Comparison of ENCODE assay signal across 9 cellular contexts in genomic region chr5:173745123-173745522, GRCh38.
DNase-seq lines count a peak whose midpoint lies in the region; ATAC-seq and TF ChIP-seq lines count a peak whose summit lies in the region.
"Had no signal": no experiment of that assay in that cellular context is flagged by ENCODE, and none has a peak within 500 bp of the region (broad histone marks: within the 10 kb centered on the region; RNA-seq: fewer than 3 reads in every experiment).

No MANE protein-coding gene starts in this region.

- peaks cover 27% of the 10 kb centered on the region for H3F3A ChIP-seq in SU-DHL-6 (ENCODE audit: insufficient read depth)

- H3K4me3 ChIP-seq in SU-DHL-6 (ENCODE audit: insufficient read depth, low read length, poor library complexity, severe bottlenecking) (peak overlapping the region; percentile 43), esophagus squamous epithelium (no peak overlapping the region), stomach (no peak overlapping the region)

- no peaks in the 10 kb centered on the region for H3K9me2 ChIP-seq in SU-DHL-6 (replicated peaks; ENCODE audit: insufficient read depth, low read length)

- no peaks in the 10 kb centered on the region for H3K79me2 ChIP-seq in SU-DHL-6 (ENCODE audit: insufficient read depth, low read length)

- 56 to 63% methylated on average over 3 to 4 of the region's 4 CpGs for WGBS in esophagus squamous epithelium, 2 donors
- WGBS in stomach, 5 donors = 67 to 79% (median 78%) methylated on average over 4 of the region's 4 CpGs

- no peak for TF ChIP-seq EP300 in stomach (IDR thresholded peaks at IDR 0.05)

- TF ChIP-seq POLR2A in esophagus squamous epithelium (IDR thresholded peaks at IDR 0.05) (no peak), stomach (IDR thresholded peaks at IDR 0.05) (no peak)

- no peaks in the 10 kb centered on the region for H3K4me1 ChIP-seq in esophagus squamous epithelium
- peaks cover 0 to 3% (median 0%) of the 10 kb centered on the region in 4 donors for H3K4me1 ChIP-seq in stomach

- intact Hi-C loops in CD14-positive monocyte (cut with micrococcal nuclease) = no loop called here
- intact Hi-C loops in esophagus squamous epithelium (cut with DNase I) = no loop called here
- intact Hi-C loops in stomach (cut with DNase I; ENCODE audit: low total_unique reads) = no loop called here
- intact Hi-C loops in activated CD4-positive, alpha-beta T cell treated with anti-CD3 and anti-CD28 coated beads for 36 hours (cut with DNase I, micrococcal nuclease) = no loop called here

- peak; percentile 50 for ATAC-seq in GM19351 (IDR thresholded peaks at IDR 0.05; ENCODE audit: unreplicated experiment)
- peak; percentile 61 for ATAC-seq in HG03354 (IDR thresholded peaks at IDR 0.05; ENCODE audit: poor library complexity, severe bottlenecking, unreplicated experiment)
- no peak for ATAC-seq in activated CD4-positive, alpha-beta T cell treated with anti-CD3 and anti-CD28 coated beads for 36 hours

- no peaks in the 10 kb centered on the region for H3K9me3 ChIP-seq in SU-DHL-6 (ENCODE audit: insufficient read depth, low read length)
- no peaks in the 10 kb centered on the region for H3K9me3 ChIP-seq in esophagus squamous epithelium
- H3K9me3 ChIP-seq in stomach = no peaks in the 10 kb centered on the region

- DNase-seq in CD14-positive monocyte (ENCODE audit: low spot score) = no peak
- DNase-seq in esophagus squamous epithelium (lab: John Stamatoyannopoulos, UW) = no peak
- DNase-seq in iPS-NIHi7 (ENCODE audit: extremely low spot score) = no peak
- DNase-seq in stomach = no peak
- no peak for DNase-seq in activated CD4-positive, alpha-beta T cell treated with anti-CD3 and anti-CD28 coated beads for 36 hours
- DNase-seq: NCI-H2029 had no signal

- peak overlapping the region in 4 of 7 donors; percentile 73 to 81 (median 74) for H3K27ac Mint-ChIP-seq in CD14-positive monocyte
- no peak overlapping the region for H3K27ac Mint-ChIP-seq in activated CD4-positive, alpha-beta T cell treated with anti-CD3 and anti-CD28 coated beads for 36 hours

- H3K4me2 ChIP-seq in SU-DHL-6 (ENCODE audit: low read depth, low read length, poor library complexity, severe bottlenecking) = peak overlapping the region; percentile 63

- no peak overlapping the region for H3K4me3 Mint-ChIP-seq in CD14-positive monocyte
- H3K4me3 Mint-ChIP-seq in activated CD4-positive, alpha-beta T cell treated with anti-CD3 and anti-CD28 coated beads for 36 hours = no peak overlapping the region

- no peak for TF ChIP-seq CTCF in CD14-positive monocyte (IDR thresholded peaks at IDR 0.05)
- TF ChIP-seq CTCF in SU-DHL-6 (IDR thresholded peaks at IDR 0.05; ENCODE audit: insufficient read depth, low read length, poor library complexity, severe bottlenecking) = no peak
- TF ChIP-seq CTCF in esophagus squamous epithelium (IDR thresholded peaks at IDR 0.05) = no peak
- TF ChIP-seq CTCF in stomach (IDR thresholded peaks at IDR 0.05) = no peak

- CTCF ChIA-PET in activated CD4-positive, alpha-beta T cell treated with anti-CD3 and anti-CD28 coated beads for 36 hours (lab: Charles Lee) = interaction anchor here (0.6 kb wide), 1 partner anchor 883 kb away, joined by 6 read pairs; no protein-coding TSS in a partner anchor

- peaks cover 0 to 6% (median 0%) of the 10 kb centered on the region in 3 donors for H3K27me3 Mint-ChIP-seq in CD14-positive monocyte (ENCODE audit: low read depth in 3 of 3)
- H3K27me3 Mint-ChIP-seq in activated CD4-positive, alpha-beta T cell treated with anti-CD3 and anti-CD28 coated beads for 36 hours = no peaks in the 10 kb centered on the region

- no peaks in the 10 kb centered on the region for H3K36me3 ChIP-seq in SU-DHL-6 (ENCODE audit: low read length)
- no peaks in the 10 kb centered on the region for H3K36me3 ChIP-seq in esophagus squamous epithelium
- no peaks in the 10 kb centered on the region for H3K36me3 ChIP-seq in stomach

- peaks cover 57% of the 10 kb centered on the region for H3K4me1 Mint-ChIP-seq in CD14-positive monocyte
- peaks cover 10% of the 10 kb centered on the region for H3K4me1 Mint-ChIP-seq in activated CD4-positive, alpha-beta T cell treated with anti-CD3 and anti-CD28 coated beads for 36 hours

- H3K27ac ChIP-seq in SU-DHL-6 (ENCODE audit: low read depth, low read length) (peak overlapping the region; percentile 92), esophagus squamous epithelium (no peak overlapping the region), stomach (no peak overlapping the region)

- peaks cover 0 to 2% (median 0%) of the 10 kb centered on the region in 7 donors for H3K9me3 Mint-ChIP-seq in CD14-positive monocyte
- H3K9me3 Mint-ChIP-seq in activated CD4-positive, alpha-beta T cell treated with anti-CD3 and anti-CD28 coated beads for 36 hours (ENCODE audit: low read depth) = no peaks in the 10 kb centered on the region

- POLR2A ChIA-PET in activated CD4-positive, alpha-beta T cell treated with anti-CD3 and anti-CD28 coated beads for 36 hours (lab: Charles Lee) = no interaction called here

- no peak overlapping the region for H2AFZ ChIP-seq in SU-DHL-6 (ENCODE audit: low read depth, low read length, severe bottlenecking)

- peak overlapping the region; percentile 46; the same call in 1 of the 2 replicates for H3K9ac ChIP-seq in SU-DHL-6 (ENCODE audit: low read length)

- no peaks in the 10 kb centered on the region for H3K27me3 ChIP-seq in SU-DHL-6 (ENCODE audit: low read length)
- no peaks in the 10 kb centered on the region for H3K27me3 ChIP-seq in esophagus squamous epithelium
- no peaks in the 10 kb centered on the region for H3K27me3 ChIP-seq in stomach

- no peaks in the 10 kb centered on the region for H3K36me3 Mint-ChIP-seq in CD14-positive monocyte
- no peaks in the 10 kb centered on the region for H3K36me3 Mint-ChIP-seq in activated CD4-positive, alpha-beta T cell treated with anti-CD3 and anti-CD28 coated beads for 36 hours (ENCODE audit: low read depth)

- H4K20me1 ChIP-seq in SU-DHL-6 (ENCODE audit: low read depth, low read length) = no peaks in the 10 kb centered on the region
